ENCODE assay signal across 8 cellular contexts in genomic region chr20:48921883-48922867, GRCh38. TPM values are rescaled to one million over a fixed set of nuclear protein-coding genes. Genes with fewer than 3 reads are reported as not detected.
DNase-seq lines count a peak whose midpoint lies in the region; ATAC-seq, FAIRE-seq and TF ChIP-seq lines count a peak whose summit lies in the region.

No MANE protein-coding gene starts in this region.

- peaks cover 54% of the 10 kb centered on the region for H3K4me1 ChIP-seq in OCI-LY3 (ENCODE audit: low read length)
- peaks cover 6% of the 10 kb centered on the region for H3K4me1 ChIP-seq in colonic mucosa
- H3K4me1 ChIP-seq in liver (ENCODE audit: control insufficient read depth in 4 of 4, insufficient read depth in 4 of 4, low read length in 3 of 4), result peaks cover 0 to 38% (median 35%) of the 10 kb centered on the region in 4 donors
- H3K4me1 ChIP-seq in testis, result peaks cover 12% of the 10 kb centered on the region

- H3K79me2 ChIP-seq in OCI-LY3 (ENCODE audit: low read length), result peaks cover 53% of the 10 kb centered on the region

- no peak for TF ChIP-seq RAD21 in liver (IDR thresholded peaks at IDR 0.05)

- no peak for FAIRE-seq in D721Med (lab: Jason Lieb, UNC)

- peak overlapping the region; percentile 43 for H3K27ac ChIP-seq in OCI-LY3 (ENCODE audit: low read length)
- H3K27ac ChIP-seq in colonic mucosa, result peak overlapping the region; percentile 98
- H3K27ac ChIP-seq in liver (ENCODE audit: low read depth in 1 of 2, low read length in 2 of 2), result peak overlapping the region; percentile 87 to 92
- peak overlapping the region; percentile 92 to 93 for H3K27ac ChIP-seq in testis

- peak; percentile 60 for DNase-seq in AG08395 (ENCODE audit: low spot score)
- DNase-seq in colonic mucosa, result peak; percentile 66
- peak; percentile 49 for DNase-seq in testis
- DNase-seq in D721Med (ENCODE audit: insufficient read length, low spot score), result no peak

- intact Hi-C loops in colonic mucosa (cut with DNase I), result no loop called here
- intact Hi-C loops in testis (cut with DNase I; ENCODE audit: low total_unique reads), result no loop called here

- H3K36me3 ChIP-seq in OCI-LY3 (replicated peaks; ENCODE audit: low read depth, low read length) (peaks cover 9% of the 10 kb centered on the region), colonic mucosa (no peaks in the 10 kb centered on the region), liver (ENCODE audit: control insufficient read depth in 4 of 4, insufficient read depth in 3 of 4, low read depth in 1 of 4, low read length in 3 of 4) (no peaks in the 10 kb centered on the region), testis (ENCODE audit: low read depth, missing control alignments) (no peaks in the 10 kb centered on the region)

- H4K20me1 ChIP-seq in OCI-LY3 (ENCODE audit: insufficient read depth, low read length), result 0 out of 2 replicates have a peak, but pooled peaks cover 3% of the 10 kb centered on the region

- TF ChIP-seq CTCF in OCI-LY3 (IDR thresholded peaks at IDR 0.05; ENCODE audit: low read depth, low read length) (no peak; the same call in 1 of the 2 replicates), colonic mucosa (IDR thresholded peaks at IDR 0.05) (no peak), liver (IDR thresholded peaks at IDR 0.05; ENCODE audit: low read depth, low read length, missing input control) (no peak), testis (IDR thresholded peaks at IDR 0.05) (no peak), D721Med (IDR thresholded peaks at IDR 0.05; ENCODE audit: insufficient read depth, missing control alignments) (no peak)

- peak overlapping the region; percentile 83 for H3K4me3 ChIP-seq in OCI-LY3 (ENCODE audit: low read length)
- H3K4me3 ChIP-seq in colonic mucosa, result peak overlapping the region; percentile 83
- peak overlapping the region; percentile 55 to 88 (median 84) for H3K4me3 ChIP-seq in liver (ENCODE audit: low read depth in 1 of 3, low read length in 3 of 3)
- peak overlapping the region; percentile 90 to 94 for H3K4me3 ChIP-seq in testis

- peak overlapping the region; percentile 77 for H3K9ac ChIP-seq in OCI-LY3 (ENCODE audit: low read length)
- peak overlapping the region; percentile 87 to 97 for H3K9ac ChIP-seq in colonic mucosa (ENCODE audit: low read depth in 2 of 2, low read length in 2 of 2)
- H3K9ac ChIP-seq in liver (ENCODE audit: low read depth in 1 of 2, low read length in 2 of 2), result peak overlapping the region; percentile 88

- peak overlapping the region; percentile 78 for H3K4me2 ChIP-seq in OCI-LY3 (ENCODE audit: low read length)

- H2AFZ ChIP-seq in OCI-LY3 (ENCODE audit: low read depth, low read length), result no peak overlapping the region

- ATAC-seq in GM18868 (IDR thresholded peaks at IDR 0.05; ENCODE audit: unreplicated experiment) (peak; percentile 25), HG03135 (IDR thresholded peaks at IDR 0.05; ENCODE audit: unreplicated experiment) (peak; percentile 34)

- no peaks in the 10 kb centered on the region for H3K9me3 ChIP-seq in OCI-LY3 (ENCODE audit: insufficient read depth, low read length)
- no peaks in the 10 kb centered on the region for H3K9me3 ChIP-seq in colonic mucosa
- no peaks in the 10 kb centered on the region for H3K9me3 ChIP-seq in liver (ENCODE audit: control insufficient read depth in 4 of 4, low read length in 3 of 4)
- no peaks in the 10 kb centered on the region for H3K9me3 ChIP-seq in testis

- 7% methylated on average over 35 of the region's 35 CpGs for WGBS in liver
- 8 to 23% methylated on average over 11 to 30 of the region's 35 CpGs for WGBS in testis, 2 donors

- H3K27me3 ChIP-seq in OCI-LY3 (ENCODE audit: low read depth, low read length), result no peaks in the 10 kb centered on the region
- no peaks in the 10 kb centered on the region for H3K27me3 ChIP-seq in colonic mucosa
- no peaks in the 10 kb centered on the region for H3K27me3 ChIP-seq in liver (ENCODE audit: control insufficient read depth in 4 of 4, insufficient read depth in 4 of 4, low read length in 3 of 4)
- no peaks in the 10 kb centered on the region for H3K27me3 ChIP-seq in testis

- TF ChIP-seq POLR2A in testis (IDR thresholded peaks at IDR 0.05), result no peak

TF ChIP-seq in liver, 16 proteins besides CTCF, POLR2A, EP300 and RAD21:
- no peak for TF ChIP-seq EGR1 (IDR thresholded peaks at IDR 0.05; ENCODE audit: low read depth in 2 of 2)
- no peak for TF ChIP-seq RXRA (IDR thresholded peaks at IDR 0.05)
- no peak for TF ChIP-seq ZBTB33 (IDR thresholded peaks at IDR 0.05)
- TF ChIP-seq JUND (IDR thresholded peaks at IDR 0.05), result no peak
- no peak for TF ChIP-seq REST (IDR thresholded peaks at IDR 0.05)
- no peak for TF ChIP-seq FOXA2 (IDR thresholded peaks at IDR 0.05)
- TF ChIP-seq YY1 (IDR thresholded peaks at IDR 0.05), result no peak
- no peak for TF ChIP-seq MAX (IDR thresholded peaks at IDR 0.05)
- no peak for TF ChIP-seq HNF4A (conservative IDR thresholded peaks at IDR 0.05)
- no peak for TF ChIP-seq SP1 (IDR thresholded peaks at IDR 0.05)
- TF ChIP-seq ATF3 (IDR thresholded peaks at IDR 0.05), result no peak
- TF ChIP-seq TAF1 (conservative IDR thresholded peaks at IDR 0.05), result no peak
- TF ChIP-seq GABPA (IDR thresholded peaks at IDR 0.05 in 1 of 2, conservative IDR thresholded peaks at IDR 0.05 in 1 of 2), result no peak
- no peak for TF ChIP-seq NR2F2 (IDR thresholded peaks at IDR 0.05)
- TF ChIP-seq FOXA1 (IDR thresholded peaks at IDR 0.05), result no peak
- TF ChIP-seq HNF4G (IDR thresholded peaks at IDR 0.05), result no peak

RNA-seq across cellular contexts. Expression of gene ARFGEF2, which starts 0.7 kb away (rescaled TPM):
- total RNA-seq in colonic mucosa, result 10 to 100 TPM; 46.9 to 74.1 TPM
- 10 to 100 TPM; 22.0 to 51.3 TPM for total RNA-seq in liver
- polyA plus RNA-seq in liver, result 10 to 100 TPM; 10.3 to 11.2 TPM
- 10 to 100 TPM; 52.6 to 57.0 TPM for total RNA-seq in testis
- polyA plus RNA-seq in testis (ENCODE audit: insufficient read depth, low read depth, low replicate concordance), result 47.8 TPM

Comparison
In these comparisons a context has a peak if more than half of its experiments do, and no peak if none do; other contexts are left out.
1. H3K27ac ChIP-seq: peak in every context shown above with its lines; median percentile 98 in colonic mucosa; 92 in testis; 90 in liver; 43 in OCI-LY3.